1 cellular context compared by ENCODE assay signal in genomic region chr10:102648889-102649752, GRCh38.
TF ChIP-seq lines count a peak whose summit lies in the region.

No MANE protein-coding gene starts in this region.

TF ChIP-seq in WTC11, 78 proteins besides CTCF, POLR2A, EP300 and RAD21 (continued from another document):
- no peak for TF ChIP-seq E2F1 (CRISPR knock-in tag; IDR thresholded peaks at IDR 0.05)
- peak; percentile 43; the same call in 1 of the 2 replicates for TF ChIP-seq ZNF121 (CRISPR knock-in tag; IDR thresholded peaks at IDR 0.05)
- no peak for TF ChIP-seq SOX15 (CRISPR knock-in tag; IDR thresholded peaks at IDR 0.05)
- TF ChIP-seq, protein P1, sequence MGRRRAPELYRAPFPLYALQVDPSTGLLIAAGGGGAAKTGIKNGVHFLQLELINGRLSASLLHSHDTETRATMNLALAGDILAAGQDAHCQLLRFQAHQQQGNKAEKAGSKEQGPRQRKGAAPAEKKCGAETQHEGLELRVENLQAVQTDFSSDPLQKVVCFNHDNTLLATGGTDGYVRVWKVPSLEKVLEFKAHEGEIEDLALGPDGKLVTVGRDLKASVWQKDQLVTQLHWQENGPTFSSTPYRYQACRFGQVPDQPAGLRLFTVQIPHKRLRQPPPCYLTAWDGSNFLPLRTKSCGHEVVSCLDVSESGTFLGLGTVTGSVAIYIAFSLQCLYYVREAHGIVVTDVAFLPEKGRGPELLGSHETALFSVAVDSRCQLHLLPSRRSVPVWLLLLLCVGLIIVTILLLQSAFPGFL (CRISPR knock-in tag; IDR thresholded peaks at IDR 0.05; ENCODE audit: borderline replicate concordance) = no peak
- TF ChIP-seq, protein P2, sequence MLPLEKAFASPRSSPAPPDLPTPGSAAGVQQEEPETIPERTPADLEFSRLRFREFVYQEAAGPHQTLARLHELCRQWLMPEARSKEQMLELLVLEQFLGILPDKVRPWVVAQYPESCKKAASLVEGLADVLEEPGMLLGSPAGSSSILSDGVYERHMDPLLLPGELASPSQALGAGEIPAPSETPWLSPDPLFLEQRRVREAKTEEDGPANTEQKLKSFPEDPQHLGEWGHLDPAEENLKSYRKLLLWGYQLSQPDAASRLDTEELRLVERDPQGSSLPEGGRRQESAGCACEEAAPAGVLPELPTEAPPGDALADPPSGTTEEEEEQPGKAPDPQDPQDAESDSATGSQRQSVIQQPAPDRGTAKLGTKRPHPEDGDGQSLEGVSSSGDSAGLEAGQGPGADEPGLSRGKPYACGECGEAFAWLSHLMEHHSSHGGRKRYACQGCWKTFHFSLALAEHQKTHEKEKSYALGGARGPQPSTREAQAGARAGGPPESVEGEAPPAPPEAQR (CRISPR knock-in tag; IDR thresholded peaks at IDR 0.05) = no peak
- TF ChIP-seq CREB1 (CRISPR knock-in tag; IDR thresholded peaks at IDR 0.05) = no peak
- TF ChIP-seq FOXP1 (CRISPR knock-in tag; IDR thresholded peaks at IDR 0.05; ENCODE audit: borderline replicate concordance) = peak; percentile 74; the same call in 1 of the 2 replicates
- TF ChIP-seq NFYB (CRISPR knock-in tag; conservative IDR thresholded peaks at IDR 0.05; ENCODE audit: low read depth) = no peak
